ENCODE assay signal across 26 cellular contexts in the genomic region with DNA sequence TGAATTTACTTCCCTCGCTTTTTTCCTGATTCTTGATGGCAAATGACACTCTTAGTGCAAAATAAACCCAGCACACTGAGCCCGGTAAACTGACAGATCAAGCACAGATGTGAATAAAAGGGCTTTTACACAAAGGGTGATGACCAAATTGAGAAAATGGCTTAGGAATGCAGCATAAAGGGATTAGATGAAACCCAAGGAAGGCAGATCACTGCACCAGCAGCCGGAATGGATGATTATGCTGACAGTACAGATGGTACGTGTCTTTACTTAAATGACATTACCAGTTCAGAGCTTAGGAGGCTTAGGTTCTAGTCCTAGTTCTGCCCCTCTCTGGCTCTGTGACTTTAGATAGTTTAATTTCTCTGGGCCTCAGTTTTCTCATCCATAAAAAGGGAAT. TPM values are rescaled to one million over a fixed set of nuclear protein-coding genes. Genes with fewer than 3 reads are reported as not detected.
DNase-seq lines count a peak whose midpoint lies in the region; ATAC-seq and TF ChIP-seq lines count a peak whose summit lies in the region.
"Had no signal": no experiment of that assay in that cellular context is flagged by ENCODE, and none has a peak within 500 bp of the region (broad histone marks: within the 10 kb centered on the region; RNA-seq: fewer than 3 reads in every experiment).

No MANE protein-coding gene starts in this region.

- no peaks in the 10 kb centered on the region for H3K9me3 ChIP-seq in skeletal muscle satellite cell (replicated peaks; ENCODE audit: low read length)
- no peaks in the 10 kb centered on the region for H3K9me3 ChIP-seq in CD8-positive, alpha-beta memory T cell (ENCODE audit: low read length)
- H3K9me3 ChIP-seq: ascending aorta, gastroesophageal sphincter, HAP-1, sigmoid colon, tibial nerve had no signal

- CTCF ChIA-PET in CD8-positive, alpha-beta memory T cell (lab: Charles Lee), result no interaction called here

- H3K9me3 Mint-ChIP-seq in CD8-positive, alpha-beta memory T cell, result no peaks in the 10 kb centered on the region
- H3K9me3 Mint-ChIP-seq: activated naive CD4-positive, alpha-beta T cell treated with anti-CD3 and anti-CD28 coated beads, Interleukin-2, amount 50 U/mL, for 24 hours; CD4-positive, alpha-beta memory T cell; memory B cell; naive thymus-derived CD8-positive, alpha-beta T cell had no signal

- no peak overlapping the region for H3K9ac ChIP-seq in skeletal muscle satellite cell (ENCODE audit: low read depth, low read length)

- peaks cover 39% of the 10 kb centered on the region for H3K4me1 ChIP-seq in skeletal muscle satellite cell (ENCODE audit: control insufficient read depth, insufficient read depth, low read length)
- H3K4me1 ChIP-seq in CD8-positive, alpha-beta memory T cell (ENCODE audit: insufficient read depth, low read length), result no peaks in the 10 kb centered on the region
- H3K4me1 ChIP-seq: ascending aorta, gastroesophageal sphincter, sigmoid colon, tibial nerve had no signal

- H3K4me2 ChIP-seq in skeletal muscle satellite cell (ENCODE audit: low read length), result peak overlapping the region; percentile 64

- H3K27me3 ChIP-seq in skeletal muscle satellite cell (ENCODE audit: control insufficient read depth, insufficient read depth, low read length), result no peaks in the 10 kb centered on the region
- peaks cover 4% of the 10 kb centered on the region for H3K27me3 ChIP-seq in CD8-positive, alpha-beta memory T cell (ENCODE audit: insufficient read depth, low read length, poor library complexity, severe bottlenecking)
- H3K27me3 ChIP-seq: ascending aorta, sigmoid colon had no signal

- H3K27ac Mint-ChIP-seq in CD8-positive, alpha-beta memory T cell, result peak overlapping the region in 1 of 8 donors; percentile 47
- H3K27ac Mint-ChIP-seq: activated naive CD4-positive, alpha-beta T cell treated with anti-CD3 and anti-CD28 coated beads, Interleukin-2, amount 50 U/mL, for 24 hours; CD4-positive, alpha-beta memory T cell; memory B cell; naive thymus-derived CD8-positive, alpha-beta T cell had no signal

- no peaks in the 10 kb centered on the region for H3K4me1 Mint-ChIP-seq in CD8-positive, alpha-beta memory T cell
- H3K4me1 Mint-ChIP-seq: activated naive CD4-positive, alpha-beta T cell treated with anti-CD3 and anti-CD28 coated beads, Interleukin-2, amount 50 U/mL, for 24 hours; CD4-positive, alpha-beta memory T cell; memory B cell; naive thymus-derived CD8-positive, alpha-beta T cell had no signal

- H3K36me3 ChIP-seq in skeletal muscle satellite cell (ENCODE audit: insufficient read depth, low read length), result no peaks in the 10 kb centered on the region
- H3K36me3 ChIP-seq in CD8-positive, alpha-beta memory T cell (ENCODE audit: insufficient read depth, low read length), result no peaks in the 10 kb centered on the region
- H3K36me3 ChIP-seq: ascending aorta, gastroesophageal sphincter, HAP-1, sigmoid colon, tibial nerve had no signal

- H3K4me3 ChIP-seq in skeletal muscle satellite cell (ENCODE audit: low read length), result no peak overlapping the region
- H3K4me3 ChIP-seq in CD8-positive, alpha-beta memory T cell (ENCODE audit: low read length), result no peak overlapping the region
- H3K4me3 ChIP-seq: ascending aorta, gastroesophageal sphincter, HAP-1, sigmoid colon, tibial nerve had no signal

- ATAC-seq in SK-N-SH treated with all-trans-retinoic acid at 6 μM for 48 hours (peak; percentile 10; the same call in 2 of the 3 replicates), esophagus mucosa (peak; percentile 9), HG03039 (IDR thresholded peaks at IDR 0.05; ENCODE audit: unreplicated experiment) (no peak)
- ATAC-seq: gastroesophageal sphincter; naive thymus-derived CD8-positive, alpha-beta T cell had no signal

- H3K4me3 Mint-ChIP-seq in CD8-positive, alpha-beta memory T cell, result no peak overlapping the region
- H3K4me3 Mint-ChIP-seq: activated naive CD4-positive, alpha-beta T cell treated with anti-CD3 and anti-CD28 coated beads, Interleukin-2, amount 50 U/mL, for 24 hours; CD4-positive, alpha-beta memory T cell; memory B cell; naive thymus-derived CD8-positive, alpha-beta T cell had no signal

- no peaks in the 10 kb centered on the region for H3K36me3 Mint-ChIP-seq in CD8-positive, alpha-beta memory T cell
- H3K36me3 Mint-ChIP-seq: activated naive CD4-positive, alpha-beta T cell treated with anti-CD3 and anti-CD28 coated beads, Interleukin-2, amount 50 U/mL, for 24 hours; CD4-positive, alpha-beta memory T cell; memory B cell; naive thymus-derived CD8-positive, alpha-beta T cell had no signal

- H3K27ac ChIP-seq in CD8-positive, alpha-beta memory T cell (ENCODE audit: low read depth, low read length), result no peak overlapping the region
- H3K27ac ChIP-seq: ascending aorta, gastroesophageal sphincter, sigmoid colon, tibial nerve had no signal

- DNase-seq in GM03348 (ENCODE audit: low spot score), result peak; percentile 39
- no peak for DNase-seq in stimulated activated CD4-positive, alpha-beta T cell treated with anti-CD3 and anti-CD28 coated beads, Interleukin-12 subunit alpha, Interleukin-12 subunit beta, amount 100 ng/mL, for 4 hours
- DNase-seq in SIG-M5 (lab: John Stamatoyannopoulos, UW), result no peak
- DNase-seq in CD8-positive, alpha-beta memory T cell, result no peak
- DNase-seq: activated CD4-positive, alpha-beta T cell treated with anti-CD3 and anti-CD28 coated beads for 48 hours; CD4-positive, alpha-beta memory T cell; DMS79 treated with DMSO at 0.1 percent for 48 hours; Kasumi-1; naive thymus-derived CD8-positive, alpha-beta T cell; NCI-H1092 treated with DMSO at 0.1 percent for 48 hours; NCI-H2107; SHP77; sigmoid colon; stimulated activated CD4-positive, alpha-beta T cell treated with anti-CD3 and anti-CD28 coated beads, Interleukin-2, amount 100 ng/mL, for 24 hours; stimulated activated naive CD4-positive, alpha-beta T cell; T-helper 1 cell had no signal

- POLR2A ChIA-PET in CD8-positive, alpha-beta memory T cell (lab: Charles Lee), result no interaction called here

- H3K27me3 Mint-ChIP-seq in CD8-positive, alpha-beta memory T cell, result peaks cover 22 to 55% of the 10 kb centered on the region in 2 donors

TF ChIP-seq in SK-N-SH treated with all-trans-retinoic acid at 6 μM for 48 hours, 23 proteins besides CTCF, POLR2A, EP300 and RAD21:
- TF ChIP-seq, protein P1, sequence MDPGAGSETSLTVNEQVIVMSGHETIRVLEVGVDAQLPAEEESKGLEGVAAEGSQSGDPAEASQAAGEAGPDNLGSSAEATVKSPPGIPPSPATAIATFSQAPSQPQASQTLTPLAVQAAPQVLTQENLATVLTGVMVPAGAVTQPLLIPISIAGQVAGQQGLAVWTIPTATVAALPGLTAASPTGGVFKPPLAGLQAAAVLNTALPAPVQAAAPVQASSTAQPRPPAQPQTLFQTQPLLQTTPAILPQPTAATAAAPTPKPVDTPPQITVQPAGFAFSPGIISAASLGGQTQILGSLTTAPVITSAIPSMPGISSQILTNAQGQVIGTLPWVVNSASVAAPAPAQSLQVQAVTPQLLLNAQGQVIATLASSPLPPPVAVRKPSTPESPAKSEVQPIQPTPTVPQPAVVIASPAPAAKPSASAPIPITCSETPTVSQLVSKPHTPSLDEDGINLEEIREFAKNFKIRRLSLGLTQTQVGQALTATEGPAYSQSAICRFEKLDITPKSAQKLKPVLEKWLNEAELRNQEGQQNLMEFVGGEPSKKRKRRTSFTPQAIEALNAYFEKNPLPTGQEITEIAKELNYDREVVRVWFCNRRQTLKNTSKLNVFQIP (CRISPR knock-in tag; IDR thresholded peaks at IDR 0.05; ENCODE audit: borderline replicate concordance, low read depth), result no peak
- TF ChIP-seq ZC3H10 (CRISPR knock-in tag; IDR thresholded peaks at IDR 0.05), result no peak

RNA-seq across cellular contexts. Expression of a gene that starts 12.0 kb away (rescaled TPM):
- total RNA-seq in esophagus mucosa, result 608 TPM
- 0.44 and 1.8 TPM in 2 replicates for total RNA-seq in skeletal muscle satellite cell (2012; rRNA removed)
- total RNA-seq in CD8-positive, alpha-beta memory T cell, result not detected
- polyA plus RNA-seq in CD8-positive, alpha-beta memory T cell, result not detected
- total RNA-seq: ascending aorta; CD4-positive, alpha-beta memory T cell; naive thymus-derived CD8-positive, alpha-beta T cell had no signal
- polyA plus RNA-seq: CD4-positive, alpha-beta memory T cell; naive thymus-derived CD8-positive, alpha-beta T cell had no signal

Comparison
In these comparisons a context has a peak if more than half of its experiments do, and no peak if none do; other contexts are left out.
1. RNA of a gene that starts 12.0 kb away (total RNA-seq): 608 TPM in esophagus mucosa (single experiment); not detected in CD8-positive, alpha-beta memory T cell; every median in the first group is over 100 times any median in the second.